17 cellular contexts compared by ENCODE assay signal in the genomic region with DNA sequence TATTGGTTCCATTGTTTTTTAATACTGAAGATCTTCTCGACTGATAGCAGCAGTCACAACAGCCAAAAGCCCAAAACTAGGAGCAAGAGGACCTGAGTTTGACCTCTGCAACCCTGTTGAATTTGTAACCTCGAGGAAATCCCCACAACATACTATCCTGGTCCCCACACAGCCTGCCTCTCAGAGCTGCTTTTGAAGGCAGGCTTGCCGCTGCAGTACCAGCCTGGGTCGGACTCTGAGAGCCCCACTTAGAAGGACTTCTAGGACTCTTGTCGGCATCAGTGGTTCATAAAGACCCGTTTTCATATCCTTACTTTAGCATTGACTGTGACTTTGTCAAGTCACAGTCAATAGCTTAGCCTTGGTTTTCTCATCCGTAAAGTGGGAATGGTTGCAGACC. TPM values are rescaled to one million over a fixed set of nuclear protein-coding genes. Genes with fewer than 3 reads are reported as not detected.
DNase-seq lines count a peak whose midpoint lies in the region; ATAC-seq and TF ChIP-seq lines count a peak whose summit lies in the region.
"Had no signal": no experiment of that assay in that cellular context is flagged by ENCODE, and none has a peak within 500 bp of the region (broad histone marks: within the 10 kb centered on the region; RNA-seq: fewer than 3 reads in every experiment).

No MANE protein-coding gene starts in this region.

- POLR2A ChIA-PET in activated CD4-positive, alpha-beta T cell treated with anti-CD3 and anti-CD28 coated beads, Interleukin-2, amount 10 ng/mL, durations not matched to agents 7 days and 5 days (lab: Charles Lee): interaction anchor here (1.4 kb wide), 1 partner anchor 53 kb away, joined by 4 read pairs; no protein-coding TSS in a partner anchor
- POLR2A ChIA-PET in CD4-positive, alpha-beta T cell (lab: Charles Lee): interaction anchor here (0.9 to 5.3 kb wide), 17 partner anchors 8 to 666 kb away, joined by 3 to 178 read pairs (median 11); partner anchors contain the start of genes EBF4, IDH3B, NOP56 and PCED1A

- H3K36me3 ChIP-seq in lung (ENCODE audit: control insufficient read depth in 2 of 2, insufficient read depth in 2 of 2, low read length in 2 of 2): no peaks in the 10 kb centered on the region
- H3K36me3 ChIP-seq: upper lobe of right lung had no signal

- H3K4me1 Mint-ChIP-seq in activated CD4-positive, alpha-beta T cell treated with anti-CD3 and anti-CD28 coated beads, Interleukin-2, amount 10 ng/mL, durations not matched to agents 7 days and 5 days: peaks cover 32% of the 10 kb centered on the region
- peaks cover 51% of the 10 kb centered on the region for H3K4me1 Mint-ChIP-seq in CD4-positive, alpha-beta T cell (ENCODE audit: low read depth)
- H3K4me1 Mint-ChIP-seq in activated CD8-positive, alpha-beta memory T cell treated with anti-CD3 and anti-CD28 coated beads, Interleukin-2, amount 10 ng/mL, durations not matched to agents 7 days and 5 days: peaks cover 32% of the 10 kb centered on the region
- H3K4me1 Mint-ChIP-seq in nephron progenitor cell: peaks cover 10% of the 10 kb centered on the region

- TF ChIP-seq CTCF in CD4-positive, alpha-beta T cell (IDR thresholded peaks at IDR 0.05): no peak
- TF ChIP-seq CTCF in lung (IDR thresholded peaks at IDR 0.05; ENCODE audit: control extremely low read depth, extremely low read depth) (no peak), nephron progenitor cell (IDR thresholded peaks at IDR 0.05) (no peak)

- CTCF ChIA-PET in activated CD4-positive, alpha-beta T cell treated with anti-CD3 and anti-CD28 coated beads, Interleukin-2, amount 10 ng/mL, durations not matched to agents 7 days and 5 days (lab: Charles Lee): interaction anchor here (0.6 to 5.1 kb wide), 9 partner anchors 9 to 57 kb away, joined by 3 to 34 read pairs (median 4); no protein-coding TSS in a partner anchor
- CTCF ChIA-PET in CD4-positive, alpha-beta T cell (lab: Charles Lee): interaction anchor here (1.2 to 4.1 kb wide), 6 partner anchors 10 to 54 kb away, joined by 3 to 31 read pairs (median 14); no protein-coding TSS in a partner anchor
- CTCF ChIA-PET in activated CD8-positive, alpha-beta memory T cell treated with anti-CD3 and anti-CD28 coated beads, Interleukin-2, amount 10 ng/mL, durations not matched to agents 7 days and 5 days (lab: Charles Lee): interaction anchor here (0.7 to 6.5 kb wide), 25 partner anchors 9 to 124 kb away, joined by 3 to 101 read pairs (median 4); partner anchors contain the start of genes EBF4, NOP56, PCED1A and VPS16

- H3K27ac Mint-ChIP-seq in activated CD4-positive, alpha-beta T cell treated with anti-CD3 and anti-CD28 coated beads, Interleukin-2, amount 10 ng/mL, durations not matched to agents 7 days and 5 days: peak overlapping the region; percentile 87
- peak overlapping the region; percentile 90 for H3K27ac Mint-ChIP-seq in CD4-positive, alpha-beta T cell
- no peak overlapping the region for H3K27ac Mint-ChIP-seq in activated CD8-positive, alpha-beta memory T cell treated with anti-CD3 and anti-CD28 coated beads, Interleukin-2, amount 10 ng/mL, durations not matched to agents 7 days and 5 days
- no peak overlapping the region for H3K27ac Mint-ChIP-seq in nephron progenitor cell

- ATAC-seq in CD4-positive, alpha-beta T cell (ENCODE audit: poor library complexity): peak; percentile 36
- ATAC-seq in activated CD8-positive, alpha-beta memory T cell treated with anti-CD3 and anti-CD28 coated beads, Interleukin-2, amount 10 ng/mL, durations not matched to agents 7 days and 5 days: no peak
- no peak for ATAC-seq in lung (ENCODE audit: insufficient read depth, low FRiP score)
- ATAC-seq: GM12878, Right ventricle myocardium inferior had no signal

- intact Hi-C loops in CD4-positive, alpha-beta T cell (cut with DNase I, micrococcal nuclease): loop anchor here (1.0 to 10.0 kb wide), 3 partner anchors 13 to 220 kb away; no protein-coding TSS in a partner anchor

- H3K4me3 ChIP-seq in lung: no peak overlapping the region
- H3K4me3 ChIP-seq: GM12878, upper lobe of right lung had no signal

- no peak for DNase-seq in activated CD4-positive, alpha-beta T cell treated with anti-CD3 and anti-CD28 coated beads, Interleukin-2, amount 10 ng/mL, durations not matched to agents 7 days and 5 days
- DNase-seq in activated CD4-positive, alpha-beta T cell treated with anti-CD3 and anti-CD28 coated beads for 1 hour: no peak
- no peak for DNase-seq in CD4-positive, alpha-beta T cell
- DNase-seq in activated CD8-positive, alpha-beta memory T cell treated with anti-CD3 and anti-CD28 coated beads, Interleukin-2, amount 10 ng/mL, durations not matched to agents 7 days and 5 days: no peak
- DNase-seq in lung (ENCODE audit: low spot score) (peak; percentile 11), HUDEP-2 (lab: John Stamatoyannopoulos, UW; ENCODE audit: unreplicated experiment in 76 of 76) (no peak), nephron progenitor cell (no peak), C1 segment of cervical spinal cord (lab: John Stamatoyannopoulos, UW) (no peak)
- DNase-seq: IMR-90; NCI-H1436; NCI-H69; stimulated activated CD4-positive, alpha-beta T cell treated with anti-CD3 and anti-CD28 coated beads, Interleukin-12 subunit alpha, Interleukin-12 subunit beta, amount 100 ng/mL, for 4 hours; upper lobe of right lung had no signal

- no peaks in the 10 kb centered on the region for H3K9me3 Mint-ChIP-seq in activated CD4-positive, alpha-beta T cell treated with anti-CD3 and anti-CD28 coated beads, Interleukin-2, amount 10 ng/mL, durations not matched to agents 7 days and 5 days
- H3K9me3 Mint-ChIP-seq in CD4-positive, alpha-beta T cell: no peaks in the 10 kb centered on the region
- H3K9me3 Mint-ChIP-seq in activated CD8-positive, alpha-beta memory T cell treated with anti-CD3 and anti-CD28 coated beads, Interleukin-2, amount 10 ng/mL, durations not matched to agents 7 days and 5 days (ENCODE audit: low read depth): no peaks in the 10 kb centered on the region
- H3K9me3 Mint-ChIP-seq in nephron progenitor cell: no peaks in the 10 kb centered on the region

- H3K36me3 Mint-ChIP-seq in activated CD4-positive, alpha-beta T cell treated with anti-CD3 and anti-CD28 coated beads, Interleukin-2, amount 10 ng/mL, durations not matched to agents 7 days and 5 days (ENCODE audit: low read depth): no peaks in the 10 kb centered on the region
- no peaks in the 10 kb centered on the region for H3K36me3 Mint-ChIP-seq in CD4-positive, alpha-beta T cell (ENCODE audit: low read depth)
- no peaks in the 10 kb centered on the region for H3K36me3 Mint-ChIP-seq in activated CD8-positive, alpha-beta memory T cell treated with anti-CD3 and anti-CD28 coated beads, Interleukin-2, amount 10 ng/mL, durations not matched to agents 7 days and 5 days
- H3K36me3 Mint-ChIP-seq in nephron progenitor cell (ENCODE audit: low read depth): no peaks in the 10 kb centered on the region

- H3K4me1 ChIP-seq in lung (ENCODE audit: control insufficient read depth in 2 of 2, insufficient read depth in 2 of 2, low read length in 2 of 2): no peaks in the 10 kb centered on the region
- H3K4me1 ChIP-seq: upper lobe of right lung had no signal

- no peaks in the 10 kb centered on the region for H3K27me3 ChIP-seq in CD4-positive, alpha-beta T cell (ENCODE audit: control insufficient read depth, insufficient read depth, low read length)
- no peaks in the 10 kb centered on the region for H3K27me3 ChIP-seq in lung (ENCODE audit: control insufficient read depth, insufficient read depth)
- H3K27me3 ChIP-seq: upper lobe of right lung had no signal

- peak overlapping the region; percentile 47 for H3K27ac ChIP-seq in CD4-positive, alpha-beta T cell (ENCODE audit: low read depth, low read length)
- H3K27ac ChIP-seq in lung (ENCODE audit: low read depth in 1 of 2, low read length in 1 of 2): no peak overlapping the region
- H3K27ac ChIP-seq: upper lobe of right lung had no signal

- peak overlapping the region; percentile 31 for H3K4me3 Mint-ChIP-seq in activated CD4-positive, alpha-beta T cell treated with anti-CD3 and anti-CD28 coated beads, Interleukin-2, amount 10 ng/mL, durations not matched to agents 7 days and 5 days
- peak overlapping the region; percentile 69 for H3K4me3 Mint-ChIP-seq in CD4-positive, alpha-beta T cell
- peak overlapping the region; percentile 2 for H3K4me3 Mint-ChIP-seq in activated CD8-positive, alpha-beta memory T cell treated with anti-CD3 and anti-CD28 coated beads, Interleukin-2, amount 10 ng/mL, durations not matched to agents 7 days and 5 days
- H3K4me3 Mint-ChIP-seq in nephron progenitor cell: no peak overlapping the region

- peaks cover 15% of the 10 kb centered on the region for H3K27me3 Mint-ChIP-seq in activated CD4-positive, alpha-beta T cell treated with anti-CD3 and anti-CD28 coated beads, Interleukin-2, amount 10 ng/mL, durations not matched to agents 7 days and 5 days
- no peaks in the 10 kb centered on the region for H3K27me3 Mint-ChIP-seq in CD4-positive, alpha-beta T cell
- H3K27me3 Mint-ChIP-seq in activated CD8-positive, alpha-beta memory T cell treated with anti-CD3 and anti-CD28 coated beads, Interleukin-2, amount 10 ng/mL, durations not matched to agents 7 days and 5 days: peaks cover 10% of the 10 kb centered on the region
- peaks cover 86% of the 10 kb centered on the region for H3K27me3 Mint-ChIP-seq in nephron progenitor cell (ENCODE audit: low read depth, poor library complexity)

- no peaks in the 10 kb centered on the region for H3K9me3 ChIP-seq in CD4-positive, alpha-beta T cell (ENCODE audit: control insufficient read depth, low read length)
- H3K9me3 ChIP-seq in lung (ENCODE audit: control insufficient read depth in 2 of 2, insufficient read depth in 1 of 2, low read length in 1 of 2): no peaks in the 10 kb centered on the region
- H3K9me3 ChIP-seq: upper lobe of right lung had no signal

- 80 to 81% methylated on average over 7 of the region's 7 CpGs for WGBS in lung, 2 donors

RNA-seq across cellular contexts. Expression of gene EBF4, which starts 49.3 kb away (rescaled TPM):
- under 1 TPM; 0.27 to 0.64 TPM for total RNA-seq in activated CD4-positive, alpha-beta T cell treated with anti-CD3 and anti-CD28 coated beads, Interleukin-2, amount 10 ng/mL, durations not matched to agents 7 days and 5 days
- 1 to 10 TPM; 4.2 to 5.1 TPM for total RNA-seq in CD4-positive, alpha-beta T cell
- 1 to 10 TPM; 1.3 to 3.1 TPM for total RNA-seq in activated CD8-positive, alpha-beta memory T cell treated with anti-CD3 and anti-CD28 coated beads, Interleukin-2, amount 10 ng/mL, durations not matched to agents 7 days and 5 days
- total RNA-seq in lung: 10 to 100 TPM in 1 of 2 donors, 1 to 10 TPM in 1; 8.2 to 15.8 TPM
- polyA plus RNA-seq in lung: 1 to 10 TPM; 5.8 to 6.5 TPM
- total RNA-seq: MCF 10A had no signal
- polyA plus RNA-seq: GM12878 had no signal

RNA-seq across cellular contexts. Expression of gene CPXM1, which starts 58.5 kb away (rescaled TPM):
- under 1 TPM in 1 of 2 experiments, not detected in 1; 0.12 TPM for total RNA-seq in activated CD4-positive, alpha-beta T cell treated with anti-CD3 and anti-CD28 coated beads, Interleukin-2, amount 10 ng/mL, durations not matched to agents 7 days and 5 days
- not detected for total RNA-seq in CD4-positive, alpha-beta T cell
- under 1 TPM; 0.35 to 0.68 TPM for total RNA-seq in activated CD8-positive, alpha-beta memory T cell treated with anti-CD3 and anti-CD28 coated beads, Interleukin-2, amount 10 ng/mL, durations not matched to agents 7 days and 5 days
- 10 to 100 TPM in 1 of 2 donors, 1 to 10 TPM in 1; 5.1 to 29.1 TPM for total RNA-seq in lung
- 1 to 10 TPM; 1.5 to 3.3 TPM for polyA plus RNA-seq in lung
- total RNA-seq: MCF 10A, myocyte had no signal

Comparison
In these comparisons a context has a peak if more than half of its experiments do, and no peak if none do; other contexts are left out.
1. H3K27ac Mint-ChIP-seq: peak in activated CD4-positive, alpha-beta T cell treated with anti-CD3 and anti-CD28 coated beads, Interleukin-2, amount 10 ng/mL, durations not matched to agents 7 days and 5 days (single experiment) and CD4-positive, alpha-beta T cell (single experiment); none in activated CD8-positive, alpha-beta memory T cell treated with anti-CD3 and anti-CD28 coated beads, Interleukin-2, amount 10 ng/mL, durations not matched to agents 7 days and 5 days (single experiment) and nephron progenitor cell (single experiment).